21 cellular contexts compared by ENCODE assay signal in genomic region chr1:104797982-104798381, GRCh38.
DNase-seq lines count a peak whose midpoint lies in the region; FAIRE-seq and TF ChIP-seq lines count a peak whose summit lies in the region.
"Had no signal": no experiment of that assay in that cellular context is flagged by ENCODE, and none has a peak within 500 bp of the region (broad histone marks: within the 10 kb centered on the region; RNA-seq: fewer than 3 reads in every experiment).

No MANE protein-coding gene starts in this region.

- DNase-seq in DMS53 treated with DMSO at 0.1 percent for 48 hours (lab: John Stamatoyannopoulos, UW; ENCODE audit: unreplicated experiment), result peak; percentile 15
- DNase-seq in LoVo (ENCODE audit: low spot score), result peak; percentile 2
- DNase-seq in epithelial cell of esophagus (ENCODE audit: low read depth), result peak; percentile 37
- peak; percentile 88 for DNase-seq in small intestine
- DNase-seq in osteoblast (ENCODE audit: insufficient read length, low spot score, missing footprints), result no peak
- no peak for DNase-seq in posterior vena cava (ENCODE audit: low spot score)
- no peak for DNase-seq in kidney
- DNase-seq: C1 segment of cervical spinal cord; CD4-positive, alpha-beta memory T cell; DMS79 treated with DMSO at 0.1 percent for 48 hours; KBM-7; MG63; NCI-H2029; NCI-H2227 treated with DMSO at 0.1 percent for 48 hours; NCI-H526 treated with DMSO at 0.1 percent for 48 hours; SJCRH30; T-helper 1 cell had no signal

- WGBS in small intestine, 3 donors, result 12 to 53% (median 24%) methylated on average over 2 of the region's 2 CpGs

- no peak overlapping the region for H3K4me3 ChIP-seq in epithelial cell of esophagus (ENCODE audit: low read length)
- no peak overlapping the region for H3K4me3 ChIP-seq in small intestine (ENCODE audit: low read depth in 1 of 2, low read length in 2 of 2)
- no peak overlapping the region for H3K4me3 ChIP-seq in osteoblast (ENCODE audit: insufficient read depth, low read length)
- no peak overlapping the region for H3K4me3 ChIP-seq in kidney (ENCODE audit: low read length in 2 of 2)
- H3K4me3 ChIP-seq: MG63, SJCRH30 had no signal

- no peak overlapping the region for H3K9ac ChIP-seq in kidney (ENCODE audit: low read length in 2 of 2)

- no peak overlapping the region for H3K27ac ChIP-seq in small intestine (ENCODE audit: low read depth in 1 of 2, low read length in 1 of 2)
- no peak overlapping the region for H3K27ac ChIP-seq in osteoblast (ENCODE audit: low read depth, low read length)
- H3K27ac ChIP-seq in kidney (ENCODE audit: low read depth in 2 of 2, low read length in 2 of 2), result no peak overlapping the region
- H3K27ac ChIP-seq: SJCRH30 had no signal

- TF ChIP-seq CTCF in epithelial cell of esophagus (IDR thresholded peaks at IDR 0.05; ENCODE audit: insufficient read depth, low read depth, low read length, missing control alignments), result no peak
- TF ChIP-seq CTCF in osteoblast (IDR thresholded peaks at IDR 0.05; ENCODE audit: extremely low read depth, low read depth, low read length), result no peak
- TF ChIP-seq CTCF in kidney (IDR thresholded peaks at IDR 0.05; ENCODE audit: borderline replicate concordance, extremely low read depth, insufficient read depth), result no peak

- H3K4me1 ChIP-seq in small intestine (ENCODE audit: control insufficient read depth in 2 of 2, insufficient read depth in 1 of 2, low read depth in 1 of 2, low read length in 1 of 2), result no peaks in the 10 kb centered on the region
- no peaks in the 10 kb centered on the region for H3K4me1 ChIP-seq in osteoblast (ENCODE audit: insufficient read depth, low read length)
- no peaks in the 10 kb centered on the region for H3K4me1 ChIP-seq in kidney (ENCODE audit: control insufficient read depth in 1 of 2, insufficient read depth in 1 of 2, low read depth in 1 of 2, low read length in 2 of 2)
- H3K4me1 ChIP-seq: SJCRH30 had no signal

- H4K20me1 ChIP-seq in osteoblast (ENCODE audit: insufficient read depth, low read length), result no peaks in the 10 kb centered on the region

- no peak overlapping the region for H2AFZ ChIP-seq in osteoblast (ENCODE audit: low read length)

- H3K36me3 ChIP-seq in small intestine (ENCODE audit: control insufficient read depth in 2 of 2, insufficient read depth in 2 of 2, low read length in 2 of 2) (no peaks in the 10 kb centered on the region), osteoblast (ENCODE audit: insufficient read depth, low read length) (no peaks in the 10 kb centered on the region), kidney (ENCODE audit: control insufficient read depth in 1 of 2, insufficient read depth in 2 of 2, low read length in 2 of 2) (no peaks in the 10 kb centered on the region)
- H3K36me3 ChIP-seq: MG63, SJCRH30 had no signal

- H3K9me3 ChIP-seq in small intestine (ENCODE audit: control insufficient read depth, low read depth) (no peaks in the 10 kb centered on the region), osteoblast (ENCODE audit: low read depth, low read length) (no peaks in the 10 kb centered on the region), kidney (ENCODE audit: control insufficient read depth in 1 of 2, low read length in 2 of 2) (no peaks in the 10 kb centered on the region)
- H3K9me3 ChIP-seq: SJCRH30 had no signal

- no peak overlapping the region for H3K4me2 ChIP-seq in osteoblast (ENCODE audit: insufficient read depth, low read length)

- H3K79me2 ChIP-seq in osteoblast (ENCODE audit: insufficient read depth, low read length), result no peaks in the 10 kb centered on the region

- peak; percentile 53 for FAIRE-seq in small intestine (lab: Jason Lieb, UNC)
- no peak for FAIRE-seq in kidney (lab: Jason Lieb, UNC)
- FAIRE-seq: GM12892, GM19239, HTR-8/SVneo, RCC 7860 had no signal

- H3K27me3 ChIP-seq in small intestine (ENCODE audit: control insufficient read depth in 2 of 2, insufficient read depth in 2 of 2, low read length in 2 of 2), result no peaks in the 10 kb centered on the region
- no peaks in the 10 kb centered on the region for H3K27me3 ChIP-seq in osteoblast (ENCODE audit: insufficient read depth, low read length)
- H3K27me3 ChIP-seq: MG63, SJCRH30 had no signal

- intact Hi-C loops in posterior vena cava (cut with DNase I) (no loop called here), kidney (cut with DNase I) (no loop called here)

Comparison
In these comparisons a context has a peak if more than half of its experiments do, and no peak if none do; other contexts are left out.
1. DNase-seq: peak in DMS53 treated with DMSO at 0.1 percent for 48 hours (single experiment), LoVo (single experiment), epithelial cell of esophagus (single experiment) and small intestine (single experiment); none in osteoblast (single experiment), posterior vena cava (single experiment) and kidney (single experiment).